ENCODE assay signal across 11 cellular contexts in the genomic region with DNA sequence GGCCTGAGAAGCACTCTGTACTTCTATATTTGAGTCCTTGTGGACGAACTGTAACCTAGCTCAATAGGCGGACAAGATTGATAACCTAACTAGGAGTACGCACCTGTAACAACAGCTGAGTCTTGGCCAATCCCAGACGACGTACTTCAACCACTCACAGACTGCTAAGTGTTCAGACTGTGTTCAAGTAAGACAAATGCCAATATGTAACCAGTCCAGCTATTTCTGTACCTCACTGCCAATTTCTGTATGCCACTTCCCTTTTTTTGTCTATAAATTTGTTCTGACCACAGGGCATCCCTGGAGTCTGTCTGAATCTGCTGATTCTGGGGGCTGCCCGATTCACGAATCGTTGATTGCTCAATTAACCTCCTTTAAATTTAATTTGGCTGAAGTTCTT. TPM values are rescaled to one million over a fixed set of nuclear protein-coding genes. Genes with fewer than 3 reads are reported as not detected.
DNase-seq lines count a peak whose midpoint lies in the region; ATAC-seq and TF ChIP-seq lines count a peak whose summit lies in the region.
"Had no signal": no experiment of that assay in that cellular context is flagged by ENCODE, and none has a peak within 500 bp of the region (broad histone marks: within the 10 kb centered on the region; RNA-seq: fewer than 3 reads in every experiment).

No MANE protein-coding gene starts in this region.

- TF ChIP-seq POLR2A in GM18505 (IDR thresholded peaks at IDR 0.05; ENCODE audit: borderline replicate concordance, extremely low read depth, insufficient read depth, insufficient read length): no peak

- DNase-seq in OCI-M1 (lab: John Stamatoyannopoulos, UW): peak; percentile 74
- DNase-seq in NCI-H1417 (lab: John Stamatoyannopoulos, UW): no peak
- no peak for DNase-seq in NCI-H748 treated with DMSO at 0.1 percent for 48 hours (lab: John Stamatoyannopoulos, UW)
- DNase-seq: CD4-positive, alpha-beta memory T cell; mucosa of descending colon; SHP77 treated with DMSO at 0.1 percent for 48 hours had no signal

- ATAC-seq in GM18505 (IDR thresholded peaks at IDR 0.05; ENCODE audit: unreplicated experiment) (peak; percentile 84), GM21367 (IDR thresholded peaks at IDR 0.05; ENCODE audit: unreplicated experiment) (peak; percentile 76), HG03097 (IDR thresholded peaks at IDR 0.05; ENCODE audit: low FRiP score, unreplicated experiment) (peak; percentile 75), HG02840 (IDR thresholded peaks at IDR 0.05; ENCODE audit: low FRiP score, unreplicated experiment) (no peak), esophagus mucosa (no peak)
- ATAC-seq: mucosa of descending colon had no signal

RNA-seq across cellular contexts. Expression of a gene that starts 32.2 kb away (rescaled TPM):
- total RNA-seq in esophagus mucosa: 19.0 TPM

RNA-seq across cellular contexts. Expression of a gene that starts 59.0 kb away (rescaled TPM):
- 15.9 TPM for total RNA-seq in esophagus mucosa

Comparison
In these comparisons a context has a peak if more than half of its experiments do, and no peak if none do; other contexts are left out.
1. ATAC-seq: peak in GM18505 (single experiment), GM21367 (single experiment) and HG03097 (single experiment); none in HG02840 (single experiment) and esophagus mucosa (single experiment).